32 cellular contexts compared by ENCODE assay signal in genomic region chr11:104385884-104386283, GRCh38.
"Had no signal": no experiment of that assay in that cellular context is flagged by ENCODE, and none has a peak within 500 bp of the region (broad histone marks: within the 10 kb centered on the region; RNA-seq: fewer than 3 reads in every experiment).

No MANE protein-coding gene starts in this region.

- DNase-seq: activated B cell treated with CpG ODN at 0.5 μM for 24 hours; activated CD4-positive, alpha-beta T cell treated with anti-CD3 and anti-CD28 coated beads for 48 hours; activated CD4-positive, alpha-beta T cell treated with anti-CD3 and anti-CD28 coated beads, Interleukin-2, amount 50 U/mL, for 1 hour; activated CD4-positive, alpha-beta T cell treated with anti-CD3 and anti-CD28 coated beads, Interleukin-2, amount 50 U/mL, for 48 hours; activated CD8-positive, alpha-beta memory T cell treated with anti-CD3 and anti-CD28 coated beads for 24 hours; activated CD8-positive, alpha-beta T cell treated with anti-CD3 and anti-CD28 coated beads for 36 hours; activated effector memory CD4-positive, alpha-beta T cell treated with Interleukin-2 at 50 U/mL for 16 hours; activated gamma-delta T cell treated with Interleukin-2 at 50 U/mL for 16 hours; activated naive CD4-positive, alpha-beta T cell treated with Interleukin-2 at 50 U/mL for 16 hours; activated naive CD8-positive, alpha-beta T cell treated with anti-CD3 and anti-CD28 coated beads, Interleukin-2, amount 10 ng/mL, durations not matched to agents 7 days and 5 days; activated T-cell treated with anti-CD3 and anti-CD28 coated beads, Interleukin-2, amount 50 U/mL, for 4 hours; amniotic stem cell; anterior cingulate cortex; brain microvascular endothelial cell; cortex of kidney; dermis blood vessel endothelial cell; effector CD4-positive, alpha-beta T cell; effector memory CD8-positive, alpha-beta T cell; erythroblast; foreskin keratinocyte; heart right ventricle; T-helper 2 cell had no signal

- H3K9me3 ChIP-seq: esophagus muscularis mucosa, gastroesophageal sphincter, heart right ventricle had no signal

- H3K36me3 Mint-ChIP-seq: activated naive CD4-positive, alpha-beta T cell treated with anti-CD3 and anti-CD28 coated beads, Interleukin-2, amount 50 U/mL, for 72 hours; activated naive CD8-positive, alpha-beta T cell treated with anti-CD3 and anti-CD28 coated beads, Interleukin-2, amount 10 ng/mL, durations not matched to agents 7 days and 5 days had no signal

- H3K9me3 Mint-ChIP-seq: activated B cell treated with CpG ODN at 0.5 μM for 24 hours; activated CD8-positive, alpha-beta T cell treated with anti-CD3 and anti-CD28 coated beads for 36 hours; activated naive CD4-positive, alpha-beta T cell treated with anti-CD3 and anti-CD28 coated beads, Interleukin-2, amount 50 U/mL, for 72 hours; activated naive CD8-positive, alpha-beta T cell treated with anti-CD3 and anti-CD28 coated beads, Interleukin-2, amount 10 ng/mL, durations not matched to agents 7 days and 5 days; activated T-cell treated with anti-CD3 and anti-CD28 coated beads, Interleukin-2, amount 50 U/mL, for 4 hours; activated T-helper 17 cell treated with anti-CD3 and anti-CD28 coated beads, Interleukin-2, amount 50 U/mL, for 72 hours; central memory CD8-positive, alpha-beta T cell; effector memory CD8-positive, alpha-beta T cell had no signal

- H3K27ac Mint-ChIP-seq: activated B cell treated with CpG ODN at 0.5 μM for 24 hours; activated CD8-positive, alpha-beta T cell treated with anti-CD3 and anti-CD28 coated beads for 36 hours; activated naive CD4-positive, alpha-beta T cell treated with anti-CD3 and anti-CD28 coated beads, Interleukin-2, amount 50 U/mL, for 72 hours; activated naive CD8-positive, alpha-beta T cell treated with anti-CD3 and anti-CD28 coated beads, Interleukin-2, amount 10 ng/mL, durations not matched to agents 7 days and 5 days; activated T-helper 17 cell treated with anti-CD3 and anti-CD28 coated beads, Interleukin-2, amount 50 U/mL, for 72 hours; effector memory CD8-positive, alpha-beta T cell had no signal

- H3K4me3 Mint-ChIP-seq: activated B cell treated with CpG ODN at 0.5 μM for 24 hours; activated CD8-positive, alpha-beta T cell treated with anti-CD3 and anti-CD28 coated beads for 36 hours; activated naive CD8-positive, alpha-beta T cell treated with anti-CD3 and anti-CD28 coated beads, Interleukin-2, amount 10 ng/mL, durations not matched to agents 7 days and 5 days; activated T-cell treated with anti-CD3 and anti-CD28 coated beads, Interleukin-2, amount 50 U/mL, for 4 hours; activated T-helper 17 cell treated with anti-CD3 and anti-CD28 coated beads, Interleukin-2, amount 50 U/mL, for 72 hours; central memory CD8-positive, alpha-beta T cell; effector memory CD8-positive, alpha-beta T cell had no signal

- H3K4me1 Mint-ChIP-seq: activated B cell treated with CpG ODN at 0.5 μM for 24 hours; activated naive CD8-positive, alpha-beta T cell treated with anti-CD3 and anti-CD28 coated beads, Interleukin-2, amount 10 ng/mL, durations not matched to agents 7 days and 5 days; activated T-helper 17 cell treated with anti-CD3 and anti-CD28 coated beads, Interleukin-2, amount 50 U/mL, for 72 hours; central memory CD8-positive, alpha-beta T cell had no signal

- FAIRE-seq: astrocyte, bronchial epithelial cell had no signal

- H2AFZ ChIP-seq: hepatocyte had no signal

- ATAC-seq: activated CD4-positive, CD25-positive, alpha-beta regulatory T cell treated with anti-CD3 and anti-CD28 coated beads, Interleukin-2, amount 50 U/mL, for 24 hours; activated CD8-positive, alpha-beta T cell treated with anti-CD3 and anti-CD28 coated beads for 36 hours; activated naive CD4-positive, alpha-beta T cell treated with anti-CD3 and anti-CD28 coated beads, Interleukin-2, amount 50 U/mL, for 72 hours; activated T-cell treated with anti-CD3 and anti-CD28 coated beads, Interleukin-2, amount 50 U/mL, for 4 hours; activated T-helper 17 cell treated with anti-CD3 and anti-CD28 coated beads, Interleukin-2, amount 50 U/mL, for 72 hours; effector memory CD8-positive, alpha-beta T cell; foreskin keratinocyte; gastroesophageal sphincter; heart right ventricle had no signal

- H3K79me2 ChIP-seq: hepatocyte had no signal

- H3K4me3 ChIP-seq: esophagus muscularis mucosa, gastroesophageal sphincter, heart right ventricle, hepatocyte had no signal

- H3K27me3 ChIP-seq: brain microvascular endothelial cell, esophagus muscularis mucosa, foreskin keratinocyte, gastroesophageal sphincter, heart right ventricle, hepatocyte had no signal

- H3K4me2 ChIP-seq: hepatocyte had no signal

- H3K27me3 Mint-ChIP-seq: activated B cell treated with CpG ODN at 0.5 μM for 24 hours; activated CD8-positive, alpha-beta T cell treated with anti-CD3 and anti-CD28 coated beads for 36 hours; activated naive CD8-positive, alpha-beta T cell treated with anti-CD3 and anti-CD28 coated beads, Interleukin-2, amount 10 ng/mL, durations not matched to agents 7 days and 5 days; central memory CD8-positive, alpha-beta T cell had no signal

- H3K36me3 ChIP-seq: brain microvascular endothelial cell, esophagus muscularis mucosa, gastroesophageal sphincter, heart right ventricle had no signal

- H3K27ac ChIP-seq: brain microvascular endothelial cell, esophagus muscularis mucosa, foreskin keratinocyte, gastroesophageal sphincter, heart right ventricle, hepatocyte, VCaP had no signal

- H3K4me1 ChIP-seq: esophagus muscularis mucosa, foreskin keratinocyte, gastroesophageal sphincter, heart right ventricle had no signal
